In the genomic region with DNA sequence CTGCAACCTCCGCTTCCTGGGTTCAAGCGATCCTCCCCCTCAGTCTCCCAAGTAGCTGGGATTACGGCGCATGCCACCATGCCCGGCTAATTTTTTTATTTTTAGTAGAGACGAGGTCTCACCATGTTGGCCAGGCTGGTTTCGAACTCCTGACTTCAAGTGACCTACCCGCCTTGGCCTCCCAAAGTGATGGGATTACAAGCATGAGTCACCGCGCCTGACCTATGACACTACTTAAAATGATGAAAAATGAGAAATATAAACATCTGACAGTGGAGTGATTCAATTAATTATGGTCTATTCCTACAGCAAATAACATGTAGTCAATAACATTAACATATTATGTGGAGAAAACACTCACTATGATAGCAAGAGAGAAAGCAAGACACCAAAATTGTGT, we compare ENCODE assay signal across 10 cellular contexts. TPM values are rescaled to one million over a fixed set of nuclear protein-coding genes. Genes with fewer than 3 reads are reported as not detected.
A peak's percentile ranks its signal among the peaks of the same experiment; 100 is the strongest.
DNase-seq lines count a peak whose midpoint lies in the region; ATAC-seq and TF ChIP-seq lines count a peak whose summit lies in the region.
"Had no signal": no experiment of that assay in that cellular context is flagged by ENCODE, and none has a peak within 500 bp of the region (broad histone marks: within the 10 kb centered on the region; RNA-seq: fewer than 3 reads in every experiment).

No MANE protein-coding gene starts in this region.

- H4K20me1 ChIP-seq in GM23338 (replicated peaks; ENCODE audit: insufficient read depth): peaks cover 9% of the 10 kb centered on the region

- no peak overlapping the region for H2AFZ ChIP-seq in GM23338

- no peaks in the 10 kb centered on the region for H3K9me3 Mint-ChIP-seq in activated CD4-positive, alpha-beta T cell treated with anti-CD3 and anti-CD28 coated beads for 36 hours (ENCODE audit: low read depth)
- no peaks in the 10 kb centered on the region for H3K9me3 Mint-ChIP-seq in GM23338
- no peaks in the 10 kb centered on the region for H3K9me3 Mint-ChIP-seq in activated CD8-positive, alpha-beta T cell treated with anti-CD3 and anti-CD28 coated beads, Interleukin-2, amount 10 ng/mL, durations not matched to agents 7 days and 5 days (ENCODE audit: insufficient read depth)

- H3K9me2 ChIP-seq in GM23338 (ENCODE audit: insufficient read depth): no peaks in the 10 kb centered on the region

- H3K4me1 ChIP-seq in GM23338 (ENCODE audit: insufficient read depth): peaks cover 6% of the 10 kb centered on the region; the same call in 1 of the 2 replicates
- H3K4me1 ChIP-seq in lower lobe of right lung: peaks cover 27% of the 10 kb centered on the region

- CTCF ChIA-PET in activated CD4-positive, alpha-beta T cell treated with anti-CD3 and anti-CD28 coated beads for 36 hours (lab: Charles Lee): interaction anchor here (0.7 kb wide), 1 partner anchor 33 kb away, joined by 4 read pairs; no protein-coding TSS in a partner anchor
- CTCF ChIA-PET in activated CD8-positive, alpha-beta T cell treated with anti-CD3 and anti-CD28 coated beads, Interleukin-2, amount 10 ng/mL, durations not matched to agents 7 days and 5 days (lab: Charles Lee): interaction anchor here (0.7 kb wide), 1 partner anchor 13 kb away, joined by 3 read pairs; no protein-coding TSS in a partner anchor

- H3K27ac ChIP-seq in GM23338 (ENCODE audit: low read depth) (no peak overlapping the region), lower lobe of right lung (no peak overlapping the region)

- no peak for ATAC-seq in activated CD4-positive, alpha-beta T cell treated with anti-CD3 and anti-CD28 coated beads for 36 hours
- ATAC-seq in GM23338 (no peak), lower lobe of right lung (no peak), HG02642 (IDR thresholded peaks at IDR 0.05; ENCODE audit: poor library complexity, unreplicated experiment) (no peak), HG02870 (IDR thresholded peaks at IDR 0.05; ENCODE audit: unreplicated experiment) (no peak), HG02970 (IDR thresholded peaks at IDR 0.05; ENCODE audit: low FRiP score, unreplicated experiment) (no peak)
- no peak for ATAC-seq in activated CD8-positive, alpha-beta T cell treated with anti-CD3 and anti-CD28 coated beads, Interleukin-2, amount 10 ng/mL, durations not matched to agents 7 days and 5 days

- peak overlapping the region; percentile 53 for H3K27ac Mint-ChIP-seq in activated CD4-positive, alpha-beta T cell treated with anti-CD3 and anti-CD28 coated beads for 36 hours
- H3K27ac Mint-ChIP-seq in GM23338: no peak overlapping the region
- no peak overlapping the region for H3K27ac Mint-ChIP-seq in activated CD8-positive, alpha-beta T cell treated with anti-CD3 and anti-CD28 coated beads, Interleukin-2, amount 10 ng/mL, durations not matched to agents 7 days and 5 days

- peaks cover 29% of the 10 kb centered on the region for H3K4me1 Mint-ChIP-seq in activated CD4-positive, alpha-beta T cell treated with anti-CD3 and anti-CD28 coated beads for 36 hours
- H3K4me1 Mint-ChIP-seq in GM23338: peaks cover 8% of the 10 kb centered on the region
- peaks cover 42% of the 10 kb centered on the region for H3K4me1 Mint-ChIP-seq in activated CD8-positive, alpha-beta T cell treated with anti-CD3 and anti-CD28 coated beads, Interleukin-2, amount 10 ng/mL, durations not matched to agents 7 days and 5 days (ENCODE audit: low read depth)

- H3K4me3 ChIP-seq in GM23338 (no peak overlapping the region), lower lobe of right lung (no peak overlapping the region)

- peaks cover 26% of the 10 kb centered on the region for H3K79me2 ChIP-seq in GM23338 (replicated peaks; ENCODE audit: insufficient read depth)

- DNase-seq in activated CD4-positive, alpha-beta T cell treated with anti-CD3 and anti-CD28 coated beads for 36 hours: no peak
- DNase-seq in activated CD4-positive, alpha-beta T cell treated with anti-CD3 and anti-CD28 coated beads, Interleukin-2, amount 50 U/mL, for 48 hours: no peak
- DNase-seq in GM23338 (ENCODE audit: low spot score) (no peak), lower lobe of right lung (peak; percentile 6)
- DNase-seq in activated CD8-positive, alpha-beta T cell treated with anti-CD3 and anti-CD28 coated beads, Interleukin-2, amount 10 ng/mL, durations not matched to agents 7 days and 5 days: no peak
- DNase-seq: SHP77, substantia nigra had no signal

- no peak overlapping the region for H3K4me2 ChIP-seq in GM23338

- H3K36me3 Mint-ChIP-seq in activated CD4-positive, alpha-beta T cell treated with anti-CD3 and anti-CD28 coated beads for 36 hours (ENCODE audit: low read depth): peaks cover 37% of the 10 kb centered on the region
- H3K36me3 Mint-ChIP-seq in GM23338 (ENCODE audit: low read depth): peaks cover 38% of the 10 kb centered on the region
- peaks cover 33% of the 10 kb centered on the region for H3K36me3 Mint-ChIP-seq in activated CD8-positive, alpha-beta T cell treated with anti-CD3 and anti-CD28 coated beads, Interleukin-2, amount 10 ng/mL, durations not matched to agents 7 days and 5 days (ENCODE audit: low read depth)

- TF ChIP-seq CTCF in GM23338 (conservative IDR thresholded peaks at IDR 0.05; ENCODE audit: low read depth in 2 of 2) (no peak), lower lobe of right lung (IDR thresholded peaks at IDR 0.05) (no peak)

- H3K27me3 ChIP-seq in GM23338 (ENCODE audit: insufficient read depth): no peaks in the 10 kb centered on the region
- H3K27me3 ChIP-seq in lower lobe of right lung (ENCODE audit: low read depth): no peaks in the 10 kb centered on the region

- POLR2A ChIA-PET in activated CD4-positive, alpha-beta T cell treated with anti-CD3 and anti-CD28 coated beads for 36 hours (lab: Charles Lee): no interaction called here
- POLR2A ChIA-PET in activated CD8-positive, alpha-beta T cell treated with anti-CD3 and anti-CD28 coated beads, Interleukin-2, amount 10 ng/mL, durations not matched to agents 7 days and 5 days (lab: Charles Lee): no interaction called here

- H3K36me3 ChIP-seq in GM23338 (ENCODE audit: insufficient read depth) (peaks cover 11% of the 10 kb centered on the region), lower lobe of right lung (peaks cover 39% of the 10 kb centered on the region)

- peak overlapping the region; percentile 89 for H3K4me3 Mint-ChIP-seq in activated CD4-positive, alpha-beta T cell treated with anti-CD3 and anti-CD28 coated beads for 36 hours
- H3K4me3 Mint-ChIP-seq in GM23338: peak overlapping the region; percentile 80; the same call in 1 of the 3 replicates
- peak overlapping the region; percentile 86 for H3K4me3 Mint-ChIP-seq in activated CD8-positive, alpha-beta T cell treated with anti-CD3 and anti-CD28 coated beads, Interleukin-2, amount 10 ng/mL, durations not matched to agents 7 days and 5 days

- no peaks in the 10 kb centered on the region for H3K27me3 Mint-ChIP-seq in activated CD4-positive, alpha-beta T cell treated with anti-CD3 and anti-CD28 coated beads for 36 hours
- peaks cover 6% of the 10 kb centered on the region for H3K27me3 Mint-ChIP-seq in GM23338 (ENCODE audit: insufficient read depth, low read depth, poor library complexity)
- H3K27me3 Mint-ChIP-seq in activated CD8-positive, alpha-beta T cell treated with anti-CD3 and anti-CD28 coated beads, Interleukin-2, amount 10 ng/mL, durations not matched to agents 7 days and 5 days (ENCODE audit: low read depth): no peaks in the 10 kb centered on the region

- no peaks in the 10 kb centered on the region for H3K9me3 ChIP-seq in lower lobe of right lung

- intact Hi-C loops in activated CD4-positive, alpha-beta T cell treated with anti-CD3 and anti-CD28 coated beads for 36 hours (cut with DNase I, micrococcal nuclease): loop anchor here in 1 of 2 experiments (10.0 kb wide), 1 partner anchor 512 kb away; no protein-coding TSS in a partner anchor
- intact Hi-C loops in lower lobe of right lung (cut with DNase I): no loop called here

- H3F3A ChIP-seq in GM23338 (replicated peaks; ENCODE audit: low read depth): peaks cover 11% of the 10 kb centered on the region

TF ChIP-seq in GM23338, 12 proteins besides CTCF, POLR2A, EP300 and RAD21:
- no peak for TF ChIP-seq NANOG (IDR thresholded peaks at IDR 0.05; ENCODE audit: borderline replicate concordance)

RNA-seq across cellular contexts. Expression of a gene that starts 2.2 kb away (rescaled TPM):
- 10 to 100 TPM; 34.7 to 35.9 TPM for total RNA-seq in activated CD4-positive, alpha-beta T cell treated with anti-CD3 and anti-CD28 coated beads for 36 hours
- total RNA-seq in GM23338 (2014; rRNA removed; shearing (Covaris generic)): 65.6 and 76.8 TPM in 2 replicates
- 29.8 and 32.5 TPM in 2 replicates for polyA plus RNA-seq in GM23338 (2016; fragmentation: Nextera tagmentation; extraction: Ambion mirVana)
- total RNA-seq in activated CD8-positive, alpha-beta T cell treated with anti-CD3 and anti-CD28 coated beads, Interleukin-2, amount 10 ng/mL, durations not matched to agents 7 days and 5 days: 10 to 100 TPM; 39.4 to 40.7 TPM
- 24.4 TPM for total RNA-seq in lower lobe of right lung

RNA-seq across cellular contexts. Expression of a gene that starts 5.7 kb away (rescaled TPM):
- 1 to 10 TPM; 7.2 to 8.4 TPM for total RNA-seq in activated CD4-positive, alpha-beta T cell treated with anti-CD3 and anti-CD28 coated beads for 36 hours
- 5.0 and 6.5 TPM in 2 replicates for total RNA-seq in GM23338 (2014; rRNA removed; shearing (Covaris generic))
- polyA plus RNA-seq in GM23338 (2016; fragmentation: Nextera tagmentation; extraction: Ambion mirVana): 5.9 and 7.7 TPM in 2 replicates
- 10 to 100 TPM; 11.6 to 12.4 TPM for total RNA-seq in activated CD8-positive, alpha-beta T cell treated with anti-CD3 and anti-CD28 coated beads, Interleukin-2, amount 10 ng/mL, durations not matched to agents 7 days and 5 days
- total RNA-seq in lower lobe of right lung: 32.0 TPM

RNA-seq across cellular contexts. Expression of a gene that starts 33.5 kb away (rescaled TPM):
- 10 to 100 TPM; 14.9 to 23.3 TPM for total RNA-seq in activated CD4-positive, alpha-beta T cell treated with anti-CD3 and anti-CD28 coated beads for 36 hours
- total RNA-seq in GM23338 (2014; rRNA removed; shearing (Covaris generic)): 24.5 and 35.4 TPM in 2 replicates
- 1.7 and 3.2 TPM in 2 replicates for polyA plus RNA-seq in GM23338 (2016; fragmentation: Nextera tagmentation; extraction: Ambion mirVana)
- total RNA-seq in activated CD8-positive, alpha-beta T cell treated with anti-CD3 and anti-CD28 coated beads, Interleukin-2, amount 10 ng/mL, durations not matched to agents 7 days and 5 days: 100 to 1,000 TPM; 134 to 136 TPM
- 42.6 TPM for total RNA-seq in lower lobe of right lung
